13 cellular contexts compared by ENCODE assay signal in genomic region chr4:52925531-52925968, GRCh38.
A peak's percentile ranks its signal among the peaks of the same experiment; 100 is the strongest.
DNase-seq lines count a peak whose midpoint lies in the region; FAIRE-seq and TF ChIP-seq lines count a peak whose summit lies in the region.
"Had no signal": no experiment of that assay in that cellular context is flagged by ENCODE, and none has a peak within 500 bp of the region (broad histone marks: within the 10 kb centered on the region; RNA-seq: fewer than 3 reads in every experiment).

No MANE protein-coding gene starts in this region.

- H3K56ac ChIP-seq in mesendoderm (ENCODE audit: low read length) = peak overlapping the region; percentile 36

- no peak overlapping the region for H3K4me3 ChIP-seq in mesendoderm (ENCODE audit: low read length)
- H3K4me3 ChIP-seq in GM23248 = no peak overlapping the region
- H3K4me3 ChIP-seq: tibial artery had no signal

- H2BK120ac ChIP-seq in mesendoderm (ENCODE audit: low read depth, low read length) = peak overlapping the region; percentile 85

- H3K4me2 ChIP-seq in mesendoderm (ENCODE audit: low read length) (no peak overlapping the region), GM23248 (ENCODE audit: unreplicated experiment) (no peak overlapping the region)

- WGBS in mesendoderm (ENCODE audit: extremely low coverage, insufficient coverage, low lambda C conversion rate) = no CpG with 5 or more reads among the region's 3 CpGs
- WGBS in GM23248 (ENCODE audit: low coverage in 1 of 2, low lambda C conversion rate in 2 of 2, missing lambda C conversion rate in 2 of 2), 2 experiments = 89 to 92% methylated on average over 3 of the region's 3 CpGs

- no peaks in the 10 kb centered on the region for H4K20me1 ChIP-seq in GM23248 (ENCODE audit: insufficient read depth)

- H3F3A ChIP-seq in GM23248 (ENCODE audit: insufficient read depth) = no peaks in the 10 kb centered on the region

- H3K79me2 ChIP-seq in mesendoderm (ENCODE audit: control insufficient read depth, insufficient read depth, low read length) (no peaks in the 10 kb centered on the region), GM23248 (ENCODE audit: insufficient read depth) (no peaks in the 10 kb centered on the region)

- no peaks in the 10 kb centered on the region for H3K36me3 ChIP-seq in mesendoderm (ENCODE audit: control insufficient read depth, insufficient read depth, low read length)
- no peaks in the 10 kb centered on the region for H3K36me3 ChIP-seq in GM23248 (ENCODE audit: low read depth)
- H3K36me3 ChIP-seq: tibial artery had no signal

- H3K27me3 ChIP-seq in mesendoderm (ENCODE audit: insufficient read depth, low read length, poor library complexity) (no peaks in the 10 kb centered on the region), GM23248 (replicated peaks; ENCODE audit: insufficient read depth) (no peaks in the 10 kb centered on the region)
- H3K27me3 ChIP-seq: tibial artery had no signal

- no peak overlapping the region for H2AK5ac ChIP-seq in mesendoderm (ENCODE audit: low read length)

- H3K9ac ChIP-seq in mesendoderm (ENCODE audit: low read length) (no peak overlapping the region), GM23248 (no peak overlapping the region)

- DNase-seq in H54 (ENCODE audit: insufficient read length, low spot score) (peak; percentile 2), NCI-H146 (lab: John Stamatoyannopoulos, UW) (peak; percentile 87), astrocyte of the hippocampus (ENCODE audit: low read depth, low spot score) (peak; percentile 67), mesendoderm (peak; percentile 87), anterior cingulate cortex (lab: John Stamatoyannopoulos, UW) (no peak), DMS153 (lab: John Stamatoyannopoulos, UW) (no peak), GM23248 (no peak)
- no peak for DNase-seq in activated CD4-positive, alpha-beta T cell treated with anti-CD3 and anti-CD28 coated beads, Interleukin-2, amount 50 U/mL, for 1 hour
- DNase-seq: activated naive CD4-positive, alpha-beta T cell treated with anti-CD3 and anti-CD28 coated beads for 36 hours; CD8-positive, alpha-beta T cell; cerebellar nuclear complex; NK-92 treated with Interleukin-12 subunit alpha and Interleukin-12 subunit beta, amount 100 ng/mL, for 24 hours; tibial artery had no signal

- no peak overlapping the region for H4K5ac ChIP-seq in mesendoderm (ENCODE audit: low read length)

- H3K4ac ChIP-seq in mesendoderm (ENCODE audit: low read depth, low read length) = no peak overlapping the region

- H3K79me1 ChIP-seq in mesendoderm (ENCODE audit: low read length) = no peaks in the 10 kb centered on the region

- no peaks in the 10 kb centered on the region for H3K9me3 ChIP-seq in GM23248 (ENCODE audit: low read depth)
- H3K9me3 ChIP-seq: tibial artery had no signal

- no peak overlapping the region for H4K8ac ChIP-seq in mesendoderm (ENCODE audit: low read depth, low read length)

- no peak overlapping the region for H2BK15ac ChIP-seq in mesendoderm (replicated peaks; ENCODE audit: low read depth)

- H3K4me1 ChIP-seq in mesendoderm (ENCODE audit: control insufficient read depth, low read depth, low read length) = peaks cover 11% of the 10 kb centered on the region
- H3K4me1 ChIP-seq in GM23248 (ENCODE audit: insufficient read depth) = no peaks in the 10 kb centered on the region
- H3K4me1 ChIP-seq: tibial artery had no signal

- H3K27ac ChIP-seq in mesendoderm (ENCODE audit: low read depth, low read length) (no peak overlapping the region), GM23248 (no peak overlapping the region)
- H3K27ac ChIP-seq: tibial artery had no signal

- H3K23ac ChIP-seq in mesendoderm (ENCODE audit: low read length) = no peak overlapping the region

- H3K9me2 ChIP-seq in GM23248 (ENCODE audit: insufficient read depth) = no peaks in the 10 kb centered on the region

- H3K18ac ChIP-seq in mesendoderm (ENCODE audit: low read length) = peak overlapping the region; percentile 39

- H2AFZ ChIP-seq in GM23248 = no peak overlapping the region

- no peak overlapping the region for H2BK5ac ChIP-seq in mesendoderm (ENCODE audit: low read length)

- TF ChIP-seq POLR2A in H54 (IDR thresholded peaks at IDR 0.05; ENCODE audit: low read depth, low read length) = no peak

- no peak for FAIRE-seq in H54 (lab: Jason Lieb, UNC)

- in situ Hi-C loops in GM23248 (cut with MboI) = no loop called here

Comparison
In these comparisons a context has a peak if more than half of its experiments do, and no peak if none do; other contexts are left out.
1. DNase-seq: peak in H54 (single experiment), NCI-H146 (single experiment), astrocyte of the hippocampus (single experiment) and mesendoderm (single experiment); none in activated CD4-positive, alpha-beta T cell treated with anti-CD3 and anti-CD28 coated beads, Interleukin-2, amount 50 U/mL, for 1 hour (single experiment), anterior cingulate cortex (0 of 58), DMS153 (single experiment) and GM23248 (single experiment).